In genomic region chr16:57187508-57187854, GRCh38 we compare ENCODE assay signal across 8 cellular contexts. TPM values are rescaled to one million over a fixed set of nuclear protein-coding genes. Genes with fewer than 3 reads are reported as not detected.
DNase-seq lines count a peak whose midpoint lies in the region; ATAC-seq, FAIRE-seq and TF ChIP-seq lines count a peak whose summit lies in the region.

No MANE protein-coding gene starts in this region.

- H3K79me1 ChIP-seq in mesendoderm (ENCODE audit: low read length) = peaks cover 15% of the 10 kb centered on the region

- H2BK120ac ChIP-seq in mesendoderm (ENCODE audit: low read depth, low read length) = no peak overlapping the region

- no peaks in the 10 kb centered on the region for H3K36me3 Mint-ChIP-seq in astrocyte (ENCODE audit: low read depth, unreplicated experiment)

- H3K9me3 ChIP-seq in BLaER1 (no peaks in the 10 kb centered on the region), astrocyte (ENCODE audit: insufficient read depth, low read depth, low read length) (no peaks in the 10 kb centered on the region)

- H4K5ac ChIP-seq in mesendoderm (ENCODE audit: low read length) = no peak overlapping the region

- TF ChIP-seq CTCF in astrocyte (IDR thresholded peaks at IDR 0.05; ENCODE audit: insufficient read depth, low read depth, low read length) = no peak

- no peak overlapping the region for H2BK15ac ChIP-seq in mesendoderm (replicated peaks; ENCODE audit: low read depth)

- H3K4me1 ChIP-seq in BLaER1 = peaks cover 37% of the 10 kb centered on the region
- H3K4me1 ChIP-seq in astrocyte (ENCODE audit: insufficient read depth, low read length) = peaks cover 35% of the 10 kb centered on the region
- H3K4me1 ChIP-seq in mesendoderm (ENCODE audit: control insufficient read depth, low read depth, low read length) = peaks cover 5% of the 10 kb centered on the region

- no peak overlapping the region for H3K18ac ChIP-seq in mesendoderm (ENCODE audit: low read length)

- DNase-seq in astrocyte (ENCODE audit: low read depth) = no peak
- no peak for DNase-seq in mesendoderm
- DNase-seq in islet precursor cell = no peak
- no peak for DNase-seq in ecto neural progenitor cell (ENCODE audit: low spot score)
- no peak for DNase-seq in urothelium cell line (ENCODE audit: low spot score)

- H3K36me3 ChIP-seq in BLaER1 (peaks cover 13% of the 10 kb centered on the region), astrocyte (ENCODE audit: insufficient read depth, low read length) (no peaks in the 10 kb centered on the region), mesendoderm (ENCODE audit: control insufficient read depth, insufficient read depth, low read length) (no peaks in the 10 kb centered on the region)

- H3K4me2 ChIP-seq in BLaER1 (peak overlapping the region; percentile 92), astrocyte (ENCODE audit: low read length) (peak overlapping the region; percentile 96), mesendoderm (ENCODE audit: low read length) (peak overlapping the region; percentile 83)

- TF ChIP-seq RAD21 in Ishikawa (IDR thresholded peaks at IDR 0.05; ENCODE audit: low read depth) = no peak

- H3K56ac ChIP-seq in mesendoderm (ENCODE audit: low read length) = peak overlapping the region; percentile 97

- H4K8ac ChIP-seq in mesendoderm (ENCODE audit: low read depth, low read length) = no peak overlapping the region

- H3K79me2 ChIP-seq in astrocyte (ENCODE audit: insufficient read depth, low read length) (peaks cover 95% of the 10 kb centered on the region), mesendoderm (ENCODE audit: control insufficient read depth, insufficient read depth, low read length) (peaks cover 37% of the 10 kb centered on the region)

- H3K27ac Mint-ChIP-seq in astrocyte (ENCODE audit: unreplicated experiment) = peak overlapping the region; percentile 99

- no peak overlapping the region for H3K4ac ChIP-seq in mesendoderm (ENCODE audit: low read depth, low read length)

- H3K4me3 ChIP-seq in BLaER1 = peak overlapping the region; percentile 98
- H3K4me3 ChIP-seq in astrocyte (ENCODE audit: insufficient read depth, low read depth, low read length) = peak overlapping the region; percentile 89
- H3K4me3 ChIP-seq in mesendoderm (ENCODE audit: low read length) = peak overlapping the region; percentile 47

- peaks cover 56% of the 10 kb centered on the region for H4K20me1 ChIP-seq in BLaER1
- H4K20me1 ChIP-seq in astrocyte (ENCODE audit: insufficient read depth, low read length) = peaks cover 32% of the 10 kb centered on the region

- no peak overlapping the region for H2AK5ac ChIP-seq in mesendoderm (ENCODE audit: low read length)

- WGBS in mesendoderm (ENCODE audit: extremely low coverage, insufficient coverage, low lambda C conversion rate) = no CpG with 5 or more reads among the region's 6 CpGs

- H2AFZ ChIP-seq in astrocyte (ENCODE audit: low read depth, low read length) = no peak overlapping the region

- H3K4me1 Mint-ChIP-seq in astrocyte (ENCODE audit: low read depth, unreplicated experiment) = peaks cover 37% of the 10 kb centered on the region

- FAIRE-seq in astrocyte (lab: Jason Lieb, UNC) = no peak
- no peak for FAIRE-seq in urothelium cell line (lab: Jason Lieb, UNC)

- H3K4me3 Mint-ChIP-seq in astrocyte (ENCODE audit: unreplicated experiment) = peak overlapping the region; percentile 100

- H3K23ac ChIP-seq in mesendoderm (ENCODE audit: low read length) = no peak overlapping the region

- H3K9ac ChIP-seq in BLaER1 = peak overlapping the region; percentile 93
- peak overlapping the region; percentile 97 for H3K9ac ChIP-seq in astrocyte (ENCODE audit: low read length)
- peak overlapping the region; percentile 92 for H3K9ac ChIP-seq in mesendoderm (ENCODE audit: low read length)

- H2BK5ac ChIP-seq in mesendoderm (ENCODE audit: low read length) = no peak overlapping the region

- no peaks in the 10 kb centered on the region for H3K27me3 Mint-ChIP-seq in astrocyte (ENCODE audit: low read depth, unreplicated experiment)

- no peaks in the 10 kb centered on the region for H3K9me3 Mint-ChIP-seq in astrocyte (ENCODE audit: unreplicated experiment)

- H3K27me3 ChIP-seq in BLaER1 (no peaks in the 10 kb centered on the region), astrocyte (ENCODE audit: insufficient read depth, low read length) (no peaks in the 10 kb centered on the region), mesendoderm (ENCODE audit: insufficient read depth, low read length, poor library complexity) (no peaks in the 10 kb centered on the region)

- peak overlapping the region; percentile 90 for H3K27ac ChIP-seq in BLaER1
- peak overlapping the region; percentile 92 for H3K27ac ChIP-seq in astrocyte (ENCODE audit: low read depth, low read length)
- peak overlapping the region; percentile 32 for H3K27ac ChIP-seq in mesendoderm (ENCODE audit: low read depth, low read length)

- no peak for ATAC-seq in HG02678 (IDR thresholded peaks at IDR 0.05; ENCODE audit: unreplicated experiment)

- no peak for TF ChIP-seq EP300 in Ishikawa (IDR thresholded peaks at IDR 0.05; ENCODE audit: borderline replicate concordance)

TF ChIP-seq in Ishikawa, 13 proteins besides CTCF, POLR2A, EP300 and RAD21:
- TF ChIP-seq YY1 (IDR thresholded peaks at IDR 0.05; ENCODE audit: low read depth) (0 out of 2 replicates have a peak, but pooled peaks have one; percentile 32), TAF1 (IDR thresholded peaks at IDR 0.05; ENCODE audit: low read depth) (no peak)

RNA-seq across cellular contexts. Expression of gene RSPRY1, which starts 1.4 kb away (rescaled TPM):
- total RNA-seq in astrocyte = 76.8 TPM in 2 replicates
- 33.0 TPM for polyA plus RNA-seq in mesendoderm (2013, experiment 1 of 2)
- 32.1 TPM for polyA plus RNA-seq in mesendoderm (2013, experiment 2 of 2)

RNA-seq across cellular contexts. Expression of gene PSME3IP1, which starts 1.6 kb away (rescaled TPM):
- total RNA-seq in astrocyte = 71.9 and 78.8 TPM in 2 replicates
- 75.7 TPM for polyA plus RNA-seq in mesendoderm (2013, experiment 1 of 2)
- polyA plus RNA-seq in mesendoderm (2013, experiment 2 of 2) = 77.7 TPM

RNA-seq across cellular contexts. Expression of gene ARL2BP, which starts 57.6 kb away (rescaled TPM):
- 70.9 and 71.1 TPM in 2 replicates for total RNA-seq in astrocyte
- polyA plus RNA-seq in mesendoderm (2013, experiment 1 of 2) = 16.7 TPM
- polyA plus RNA-seq in mesendoderm (2013, experiment 2 of 2) = 16.9 TPM

Comparison
In these comparisons a context has a peak if more than half of its experiments do, and no peak if none do; other contexts are left out.
1. H3K27ac ChIP-seq: peak in every context shown above with its lines; median percentile 92 in astrocyte; 90 in BLaER1; 32 in mesendoderm.
2. H3K4me3 ChIP-seq: peak in every context shown above with its lines; median percentile 98 in BLaER1; 89 in astrocyte; 47 in mesendoderm.